40 cellular contexts compared by ENCODE assay signal in genomic region chr20:13587370-13587769, GRCh38.
"Had no signal": no experiment of that assay in that cellular context is flagged by ENCODE, and none has a peak within 500 bp of the region (broad histone marks: within the 10 kb centered on the region; RNA-seq: fewer than 3 reads in every experiment).

No MANE protein-coding gene starts in this region.

- H3K9me3 ChIP-seq: adrenal gland, body of pancreas had no signal

- H3K27ac Mint-ChIP-seq: activated naive CD4-positive, alpha-beta T cell treated with anti-CD3 and anti-CD28 coated beads for 36 hours; activated naive CD4-positive, alpha-beta T cell treated with anti-CD3 and anti-CD28 coated beads, Interleukin-2, amount 10 ng/mL, durations not matched to agents 7 days and 5 days; activated naive CD4-positive, alpha-beta T cell treated with anti-CD3 and anti-CD28 coated beads, Interleukin-2, amount 50 U/mL, for 24 hours; activated naive CD8-positive, alpha-beta T cell; activated naive CD8-positive, alpha-beta T cell treated with anti-CD3 and anti-CD28 coated beads for 36 hours; activated naive CD8-positive, alpha-beta T cell treated with anti-CD3 and anti-CD28 coated beads, Interleukin-2, amount 10 ng/mL, durations not matched to agents 7 days and 5 days; activated naive CD8-positive, alpha-beta T cell treated with anti-CD3 and anti-CD28 coated beads, Interleukin-2, amount 50 U/mL, for 24 hours; activated T-cell treated with anti-CD3 and anti-CD28 coated beads, Interleukin-2, amount 50 U/mL, for 24 hours; activated T-cell treated with anti-CD3 and anti-CD28 coated beads, Interleukin-2, amount 50 U/mL, for 72 hours; activated T-helper 1 cell treated with anti-CD3 and anti-CD28 coated beads, Interleukin-12 subunit alpha, Interleukin-12 subunit beta, Interleukin-2, Interleukin-4 antibody, amounts not matched to agents 30 ng/mL and 10 ng/mL and 1 ng/mL, durations not matched to agents 14 hours and 24 hours and 36 hours; activated T-helper 17 cell treated with anti-CD3 and anti-CD28 coated beads, Interleukin-2, amount 50 U/mL, for 72 hours; activated T-helper 2 cell treated with anti-CD3 and anti-CD28 coated beads, Interferon-gamma antibody, Interleukin-2, Interleukin-4, amounts not matched to agents 10 μg/mL and 5 μg/mL and 100 μg/mL, durations not matched to agents 14 hours and 24 hours and 36 hours; brain had no signal

- FAIRE-seq: astrocyte, bronchial epithelial cell had no signal

- ATAC-seq: activated naive CD4-positive, alpha-beta T cell treated with anti-CD3 and anti-CD28 coated beads, Interleukin-2, amount 50 U/mL, for 72 hours; activated naive CD8-positive, alpha-beta T cell treated with anti-CD3 and anti-CD28 coated beads, Interleukin-2, amount 50 U/mL, for 24 hours; activated T-cell treated with anti-CD3 and anti-CD28 coated beads, Interleukin-2, amount 50 U/mL, for 4 hours; activated T-cell treated with anti-CD3 and anti-CD28 coated beads, Interleukin-2, amount 50 U/mL, for 72 hours; activated T-helper 17 cell treated with anti-CD3 and anti-CD28 coated beads, Interleukin-2, amount 50 U/mL, for 72 hours; body of pancreas had no signal

- H3K4me3 Mint-ChIP-seq: activated naive CD4-positive, alpha-beta T cell treated with anti-CD3 and anti-CD28 coated beads for 36 hours; activated naive CD4-positive, alpha-beta T cell treated with anti-CD3 and anti-CD28 coated beads, Interleukin-2, amount 10 ng/mL, durations not matched to agents 7 days and 5 days; activated naive CD4-positive, alpha-beta T cell treated with anti-CD3 and anti-CD28 coated beads, Interleukin-2, amount 50 U/mL, for 24 hours; activated naive CD8-positive, alpha-beta T cell; activated naive CD8-positive, alpha-beta T cell treated with anti-CD3 and anti-CD28 coated beads for 36 hours; activated naive CD8-positive, alpha-beta T cell treated with anti-CD3 and anti-CD28 coated beads, Interleukin-2, amount 10 ng/mL, durations not matched to agents 7 days and 5 days; activated naive CD8-positive, alpha-beta T cell treated with anti-CD3 and anti-CD28 coated beads, Interleukin-2, amount 50 U/mL, for 24 hours; activated T-cell treated with anti-CD3 and anti-CD28 coated beads, Interleukin-2, amount 50 U/mL, for 24 hours; activated T-cell treated with anti-CD3 and anti-CD28 coated beads, Interleukin-2, amount 50 U/mL, for 4 hours; activated T-cell treated with anti-CD3 and anti-CD28 coated beads, Interleukin-2, amount 50 U/mL, for 72 hours; activated T-helper 1 cell treated with anti-CD3 and anti-CD28 coated beads, Interleukin-12 subunit alpha, Interleukin-12 subunit beta, Interleukin-2, Interleukin-4 antibody, amounts not matched to agents 30 ng/mL and 10 ng/mL and 1 ng/mL, durations not matched to agents 14 hours and 24 hours and 36 hours; activated T-helper 17 cell treated with anti-CD3 and anti-CD28 coated beads, Interleukin-2, amount 50 U/mL, for 72 hours; brain; central memory CD8-positive, alpha-beta T cell had no signal

- DNase-seq: activated effector memory CD4-positive, alpha-beta T cell treated with anti-CD3 and anti-CD28 coated beads, Interleukin-2, amount 50 U/mL, for 16 hours; activated effector memory CD4-positive, alpha-beta T cell treated with Interleukin-2 at 50 U/mL for 16 hours; activated gamma-delta T cell; activated gamma-delta T cell treated with Interleukin-2 at 50 U/mL for 16 hours; activated naive CD4-positive, alpha-beta T cell; activated naive CD4-positive, alpha-beta T cell treated with anti-CD3 and anti-CD28 coated beads for 36 hours; activated naive CD4-positive, alpha-beta T cell treated with anti-CD3 and anti-CD28 coated beads, Interleukin-2, amount 10 ng/mL, durations not matched to agents 7 days and 5 days; activated naive CD4-positive, alpha-beta T cell treated with anti-CD3 and anti-CD28 coated beads, Interleukin-2, amount 50 U/mL, for 16 hours; activated naive CD4-positive, alpha-beta T cell treated with Interleukin-2 at 50 U/mL for 16 hours; activated naive CD8-positive, alpha-beta T cell treated with anti-CD3 and anti-CD28 coated beads for 36 hours; activated naive CD8-positive, alpha-beta T cell treated with anti-CD3 and anti-CD28 coated beads, Interleukin-2, amount 10 ng/mL, durations not matched to agents 7 days and 5 days; activated naive CD8-positive, alpha-beta T cell treated with anti-CD3 and anti-CD28 coated beads, Interleukin-2, amount 50 U/mL, for 24 hours; activated T-cell treated with anti-CD3 and anti-CD28 coated beads, Interleukin-2, amount 50 U/mL, for 1 hour; activated T-cell treated with anti-CD3 and anti-CD28 coated beads, Interleukin-2, amount 50 U/mL, for 24 hours; activated T-cell treated with anti-CD3 and anti-CD28 coated beads, Interleukin-2, amount 50 U/mL, for 4 hours; activated T-cell treated with anti-CD3 and anti-CD28 coated beads, Interleukin-2, amount 50 U/mL, for 48 hours; activated T-cell treated with anti-CD3 and anti-CD28 coated beads, Interleukin-2, amount 50 U/mL, for 72 hours; adrenal gland; amniotic stem cell; amygdala; anterior cingulate cortex; aorta; body of pancreas; brain microvascular endothelial cell; caudate nucleus; central memory CD4-positive, alpha-beta T cell; cerebellar nuclear complex had no signal

- H3K27ac ChIP-seq: adrenal gland, ascending aorta, body of pancreas, brain microvascular endothelial cell, breast epithelium, cardiac muscle cell had no signal

- H3K27me3 Mint-ChIP-seq: activated naive CD4-positive, alpha-beta T cell treated with anti-CD3 and anti-CD28 coated beads, Interleukin-2, amount 10 ng/mL, durations not matched to agents 7 days and 5 days; activated naive CD4-positive, alpha-beta T cell treated with anti-CD3 and anti-CD28 coated beads, Interleukin-2, amount 50 U/mL, for 24 hours; activated naive CD8-positive, alpha-beta T cell; activated naive CD8-positive, alpha-beta T cell treated with anti-CD3 and anti-CD28 coated beads for 36 hours; activated naive CD8-positive, alpha-beta T cell treated with anti-CD3 and anti-CD28 coated beads, Interleukin-2, amount 10 ng/mL, durations not matched to agents 7 days and 5 days; activated naive CD8-positive, alpha-beta T cell treated with anti-CD3 and anti-CD28 coated beads, Interleukin-2, amount 50 U/mL, for 24 hours; activated T-cell treated with anti-CD3 and anti-CD28 coated beads, Interleukin-2, amount 50 U/mL, for 24 hours; activated T-helper 17 cell treated with anti-CD3 and anti-CD28 coated beads, Interleukin-2, amount 50 U/mL, for 72 hours; central memory CD8-positive, alpha-beta T cell had no signal

- H3K4me3 ChIP-seq: adrenal gland, ascending aorta, body of pancreas, breast epithelium, cardiac muscle cell had no signal

- H3K9me3 Mint-ChIP-seq: activated naive CD4-positive, alpha-beta T cell treated with anti-CD3 and anti-CD28 coated beads, Interleukin-2, amount 50 U/mL, for 24 hours; central memory CD8-positive, alpha-beta T cell had no signal

- H3K4me1 Mint-ChIP-seq: activated naive CD4-positive, alpha-beta T cell treated with anti-CD3 and anti-CD28 coated beads, Interleukin-2, amount 10 ng/mL, durations not matched to agents 7 days and 5 days; activated naive CD8-positive, alpha-beta T cell treated with anti-CD3 and anti-CD28 coated beads for 36 hours; activated naive CD8-positive, alpha-beta T cell treated with anti-CD3 and anti-CD28 coated beads, Interleukin-2, amount 50 U/mL, for 24 hours; brain had no signal

- H3K36me3 ChIP-seq: adrenal gland, brain microvascular endothelial cell, breast epithelium, cardiac muscle cell had no signal

- H3K27me3 ChIP-seq: adrenal gland, ascending aorta, body of pancreas, brain microvascular endothelial cell, breast epithelium, cardiac muscle cell had no signal

- H3K4me1 ChIP-seq: adrenal gland, ascending aorta, breast epithelium had no signal
